ENCODE assay signal across 8 cellular contexts in genomic region chr3:125593991-125594574, GRCh38. TPM values are rescaled to one million over a fixed set of nuclear protein-coding genes. Genes with fewer than 3 reads are reported as not detected.
A peak's percentile ranks its signal among the peaks of the same experiment; 100 is the strongest.
DNase-seq lines count a peak whose midpoint lies in the region; ATAC-seq and TF ChIP-seq lines count a peak whose summit lies in the region.

No MANE protein-coding gene starts in this region.

- DNase-seq in DND-41 (no peak), MG63 (no peak), lung (ENCODE audit: low spot score) (no peak), ureter (ENCODE audit: low spot score) (peak; percentile 17), DMS53 (lab: John Stamatoyannopoulos, UW) (no peak), AG20443 (ENCODE audit: low spot score) (no peak)

- peaks cover 6% of the 10 kb centered on the region; the same call in 1 of the 2 replicates for H4K20me1 ChIP-seq in DND-41 (ENCODE audit: insufficient read depth, low read length)

- TF ChIP-seq CTCF in DND-41 (IDR thresholded peaks at IDR 0.05; ENCODE audit: borderline replicate concordance, extremely low read depth, low read length, poor library complexity, severe bottlenecking) = no peak
- no peak for TF ChIP-seq CTCF in brain (conservative IDR thresholded peaks at IDR 0.05)
- no peak for TF ChIP-seq CTCF in lung (IDR thresholded peaks at IDR 0.05; ENCODE audit: control extremely low read depth, extremely low read depth)

- H2AFZ ChIP-seq in DND-41 (ENCODE audit: low read depth, low read length) = peak overlapping the region; percentile 68; the same call in 1 of the 2 replicates

- H3K9me3 Mint-ChIP-seq in brain = peaks cover 0 to 11% (median 3%) of the 10 kb centered on the region in 5 experiments

- peaks cover 4% of the 10 kb centered on the region for H3K27me3 Mint-ChIP-seq in brain

- H3K27me3 ChIP-seq in DND-41 (ENCODE audit: insufficient read depth, low read length, poor library complexity) (no peaks in the 10 kb centered on the region), MG63 (no peaks in the 10 kb centered on the region), lung (ENCODE audit: control insufficient read depth, insufficient read depth) (no peaks in the 10 kb centered on the region)

- ATAC-seq in DND-41 (ENCODE audit: insufficient read depth, low read depth) = no peak
- ATAC-seq in lung (ENCODE audit: insufficient read depth, low FRiP score) = no peak
- no peak for ATAC-seq in GM21786 (IDR thresholded peaks at IDR 0.05; ENCODE audit: unreplicated experiment)

- H3K4me3 ChIP-seq in DND-41 (ENCODE audit: low read depth in 1 of 2, low read length in 2 of 2) (peak overlapping the region; percentile 74 to 77; a peak in 3 of 4 replicates), MG63 (peak overlapping the region; percentile 70), lung (peak overlapping the region; percentile 82)

- H3K9me3 ChIP-seq in DND-41 (ENCODE audit: insufficient read depth, low read length, severe bottlenecking) = no peaks in the 10 kb centered on the region
- H3K9me3 ChIP-seq in MG63 = no peaks in the 10 kb centered on the region
- no peaks in the 10 kb centered on the region for H3K9me3 ChIP-seq in lung (ENCODE audit: control insufficient read depth in 2 of 2, insufficient read depth in 1 of 2, low read length in 1 of 2)

- peak overlapping the region; percentile 97 to 99 (median 98) for H3K4me3 Mint-ChIP-seq in brain

- H3K4me2 ChIP-seq in DND-41 (ENCODE audit: insufficient read depth, low read length) = peak overlapping the region; percentile 82

- H3K27ac ChIP-seq in DND-41 (ENCODE audit: low read length) (peak overlapping the region; percentile 79), lung (ENCODE audit: low read depth in 1 of 2, low read length in 1 of 2) (peak overlapping the region; percentile 92 to 99)

- 2 to 7% methylated on average over 6 of the region's 6 CpGs for WGBS in lung, 2 donors

- peaks cover 18% of the 10 kb centered on the region for H3K36me3 Mint-ChIP-seq in brain

- peaks cover 68% of the 10 kb centered on the region for H3K79me2 ChIP-seq in DND-41 (ENCODE audit: insufficient read depth, low read length)

- H3K36me3 ChIP-seq in DND-41 (ENCODE audit: insufficient read depth, low read length) (0 out of 2 replicates have a peak, but pooled peaks cover 3% of the 10 kb centered on the region), MG63 (peaks cover 4% of the 10 kb centered on the region), lung (ENCODE audit: control insufficient read depth in 2 of 2, insufficient read depth in 2 of 2, low read length in 2 of 2) (no peaks in the 10 kb centered on the region)

- H3K4me1 Mint-ChIP-seq in brain = peaks cover 74% of the 10 kb centered on the region

- H3K27ac Mint-ChIP-seq in brain = peak overlapping the region; percentile 90 to 97 (median 96)

- peak overlapping the region; percentile 74 for H3K9ac ChIP-seq in DND-41 (ENCODE audit: low read depth, low read length)

- H3K4me1 ChIP-seq in DND-41 (ENCODE audit: insufficient read depth, low read length) (peaks cover 62% of the 10 kb centered on the region), lung (ENCODE audit: control insufficient read depth in 2 of 2, insufficient read depth in 2 of 2, low read length in 2 of 2) (peaks cover 6 to 15% of the 10 kb centered on the region in 2 donors)

RNA-seq across cellular contexts. Expression of gene OSBPL11, which starts 1.2 kb away (rescaled TPM):
- total RNA-seq in MG63 (2014; rRNA removed; shearing (Covaris generic); ENCODE audit: low replicate concordance) = 10.0 and 11.6 TPM in 2 replicates
- polyA plus RNA-seq in brain (ENCODE audit: insufficient read depth, low read depth, low replicate concordance) = 8.4 TPM
- total RNA-seq in lung = 10 to 100 TPM; 18.1 to 18.9 TPM
- 10 to 100 TPM in 1 of 2 donors, 1 to 10 TPM in 1; 9.5 to 14.4 TPM for polyA plus RNA-seq in lung
- 14.8 TPM for total RNA-seq in ureter
